Comparison of ENCODE assay signal across 24 cellular contexts in genomic region chr1:17798011-17798410, GRCh38. TPM values are rescaled to one million over a fixed set of nuclear protein-coding genes. Genes with fewer than 3 reads are reported as not detected.
"Had no signal": no experiment of that assay in that cellular context is flagged by ENCODE, and none has a peak within 500 bp of the region (broad histone marks: within the 10 kb centered on the region; RNA-seq: fewer than 3 reads in every experiment).

No MANE protein-coding gene starts in this region.

- H3K27me3 ChIP-seq: foreskin keratinocyte, upper lobe of left lung, vagina had no signal

- H3K4me3 ChIP-seq: esophagus squamous epithelium, lung, skin epidermis, upper lobe of left lung, vagina had no signal

- H3K36me3 ChIP-seq: esophagus squamous epithelium, upper lobe of left lung, vagina had no signal

- H3K4me1 ChIP-seq: esophagus squamous epithelium, foreskin keratinocyte, upper lobe of left lung, vagina had no signal

- ATAC-seq: foreskin keratinocyte; left ventricle myocardium superior; naive thymus-derived CD4-positive, alpha-beta T cell; sciatic nerve; stimulated activated naive B cell treated with anti-CD40 and anti-IgM and Interleukin-4, amounts not matched to agents 10 μg/mL and 1 μg/mL and 100 μg/mL, for 72 hours; stimulated activated naive CD8-positive, alpha-beta T cell treated with anti-CD3 and anti-CD28 coated beads, Interleukin-15, amount 100 ng/mL, for 72 hours had no signal

- DNase-seq: esophagus squamous epithelium; foreskin keratinocyte; immature natural killer cell; kidney; left cardiac atrium; left ventricle myocardium superior; mesenchymal stem cell; midbrain; naive thymus-derived CD4-positive, alpha-beta T cell; posterior cingulate gyrus; stimulated activated CD4-positive, alpha-beta T cell treated with anti-CD3 and anti-CD28 coated beads, Interleukin-2, amount 100 ng/mL, for 24 hours; stimulated activated CD4-positive, alpha-beta T cell treated with anti-CD3 and anti-CD28 coated beads, Interleukin-4, amount 100 ng/mL, for 4 hours; stimulated activated naive B cell treated with anti-CD40 and anti-IgM and Interleukin-4, amounts not matched to agents 10 μg/mL and 1 μg/mL and 100 μg/mL, for 72 hours; stimulated activated naive CD8-positive, alpha-beta T cell treated with anti-CD3 and anti-CD28 coated beads, Interleukin-15, amount 100 ng/mL, for 72 hours; substantia nigra; upper lobe of left lung had no signal

- H3K9me3 ChIP-seq: esophagus squamous epithelium, upper lobe of left lung, vagina had no signal

- H3K27ac ChIP-seq: esophagus squamous epithelium, foreskin keratinocyte, skin epidermis, upper lobe of left lung, vagina had no signal

RNA-seq across cellular contexts. Expression of gene ACTL8, which starts 42.9 kb away (rescaled TPM):
- total RNA-seq: epithelial cell of proximal tubule; foreskin keratinocyte; kidney; left cardiac atrium; left ventricle myocardium superior; lung; naive thymus-derived CD4-positive, alpha-beta T cell; neural crest cell; osteocyte; pulmonary artery endothelial cell; sciatic nerve; upper lobe of left lung; vagina had no signal
- polyA plus RNA-seq: foreskin keratinocyte; immature natural killer cell; lung; naive thymus-derived CD4-positive, alpha-beta T cell had no signal
